ENCODE assay signal across 22 cellular contexts in the genomic region with DNA sequence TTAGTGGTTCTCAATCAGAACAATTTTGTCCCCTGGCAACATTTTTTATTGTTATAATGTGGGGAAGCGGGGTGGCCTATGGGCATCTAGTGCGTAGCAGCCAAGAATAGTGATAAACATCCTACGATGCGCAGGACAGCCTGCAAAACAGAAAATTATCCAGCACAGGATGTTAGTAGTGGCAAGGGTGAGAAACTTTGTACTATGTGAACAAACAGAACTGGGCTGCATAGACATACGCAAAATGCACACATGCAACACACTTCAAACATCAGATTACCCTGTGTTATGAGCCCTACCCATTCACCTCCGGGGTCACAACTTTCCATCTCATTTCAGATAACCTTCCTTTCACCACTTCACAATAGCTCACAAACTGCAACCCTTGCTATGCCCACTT.
"Had no signal": no experiment of that assay in that cellular context is flagged by ENCODE, and none has a peak within 500 bp of the region (broad histone marks: within the 10 kb centered on the region; RNA-seq: fewer than 3 reads in every experiment).

No MANE protein-coding gene starts in this region.

- H3K36me3 ChIP-seq: lower lobe of right lung, pancreas, right atrium auricular region, upper lobe of right lung had no signal

- H3K9me3 Mint-ChIP-seq: effector memory CD8-positive, alpha-beta T cell had no signal

- H3K27me3 ChIP-seq: dorsolateral prefrontal cortex, pancreas, right atrium auricular region, upper lobe of right lung had no signal

- ATAC-seq: effector memory CD8-positive, alpha-beta T cell; esophagus mucosa; left lobe of liver; lower lobe of right lung; mucosa of descending colon; pancreas; psoas muscle; stimulated activated naive CD8-positive, alpha-beta T cell treated with anti-CD3 and anti-CD28 coated beads, Interleukin-15, Interleukin-2, amounts not matched to agents 100 U/mL and 50 U/mL, for 24 hours; upper lobe of right lung; WTC11 had no signal

- H3K9me3 ChIP-seq: lower lobe of right lung, mucosa of descending colon, pancreas, psoas muscle, right atrium auricular region, upper lobe of right lung had no signal

- H3K4me3 ChIP-seq: dorsolateral prefrontal cortex, lower lobe of right lung, mucosa of descending colon, pancreas, psoas muscle, right atrium auricular region, upper lobe of right lung had no signal

- H3K27ac ChIP-seq: dorsolateral prefrontal cortex, lower lobe of right lung, pancreas, psoas muscle, right atrium auricular region, upper lobe of right lung had no signal

- H3K4me3 Mint-ChIP-seq: activated naive CD8-positive, alpha-beta T cell treated with anti-CD3 and anti-CD28 coated beads, Interleukin-2, amount 10 ng/mL, durations not matched to agents 7 days and 5 days; activated T-helper 1 cell treated with anti-CD3 and anti-CD28 coated beads, Interleukin-12 subunit alpha, Interleukin-12 subunit beta, Interleukin-2, Interleukin-4 antibody, amounts not matched to agents 30 ng/mL and 10 ng/mL and 1 ng/mL, durations not matched to agents 14 hours and 24 hours and 36 hours; effector memory CD8-positive, alpha-beta T cell; T-helper 1 cell treated with Interleukin-12 subunit alpha and Interleukin-12 subunit beta and Interleukin-4 antibody, amounts not matched to agents 30 μg/mL and 1 μg/mL, for 36 hours; WTC11 had no signal

- DNase-seq: activated CD4-positive, alpha-beta T cell treated with anti-CD3 and anti-CD28 coated beads for 4 hours; activated CD4-positive, alpha-beta T cell treated with anti-CD3 and anti-CD28 coated beads, Interleukin-2, amount 50 U/mL, for 48 hours; activated naive CD8-positive, alpha-beta T cell treated with anti-CD3 and anti-CD28 coated beads, Interleukin-2, amount 10 ng/mL, durations not matched to agents 7 days and 5 days; amygdala; dorsolateral prefrontal cortex; foreskin melanocyte; lower lobe of right lung; mesendoderm; mucosa of descending colon; pancreas; psoas muscle; stimulated activated CD4-positive, alpha-beta T cell treated with anti-CD3 and anti-CD28 coated beads, Interleukin-4, amount 100 ng/mL, for 24 hours; stimulated activated naive CD8-positive, alpha-beta T cell treated with anti-CD3 and anti-CD28 coated beads, Interleukin-15, Interleukin-2, amounts not matched to agents 100 U/mL and 50 U/mL, for 24 hours; T1000; upper lobe of right lung had no signal

- H3K27me3 Mint-ChIP-seq: activated naive CD8-positive, alpha-beta T cell treated with anti-CD3 and anti-CD28 coated beads, Interleukin-2, amount 10 ng/mL, durations not matched to agents 7 days and 5 days; effector memory CD8-positive, alpha-beta T cell had no signal

- H3K27ac Mint-ChIP-seq: activated naive CD8-positive, alpha-beta T cell treated with anti-CD3 and anti-CD28 coated beads, Interleukin-2, amount 10 ng/mL, durations not matched to agents 7 days and 5 days; activated T-helper 1 cell treated with anti-CD3 and anti-CD28 coated beads, Interleukin-12 subunit alpha, Interleukin-12 subunit beta, Interleukin-2, Interleukin-4 antibody, amounts not matched to agents 30 ng/mL and 10 ng/mL and 1 ng/mL, durations not matched to agents 14 hours and 24 hours and 36 hours; T-helper 1 cell treated with Interleukin-12 subunit alpha and Interleukin-12 subunit beta and Interleukin-4 antibody, amounts not matched to agents 30 μg/mL and 1 μg/mL, for 36 hours; WTC11 had no signal
